20 cellular contexts compared by ENCODE assay signal in the genomic region with DNA sequence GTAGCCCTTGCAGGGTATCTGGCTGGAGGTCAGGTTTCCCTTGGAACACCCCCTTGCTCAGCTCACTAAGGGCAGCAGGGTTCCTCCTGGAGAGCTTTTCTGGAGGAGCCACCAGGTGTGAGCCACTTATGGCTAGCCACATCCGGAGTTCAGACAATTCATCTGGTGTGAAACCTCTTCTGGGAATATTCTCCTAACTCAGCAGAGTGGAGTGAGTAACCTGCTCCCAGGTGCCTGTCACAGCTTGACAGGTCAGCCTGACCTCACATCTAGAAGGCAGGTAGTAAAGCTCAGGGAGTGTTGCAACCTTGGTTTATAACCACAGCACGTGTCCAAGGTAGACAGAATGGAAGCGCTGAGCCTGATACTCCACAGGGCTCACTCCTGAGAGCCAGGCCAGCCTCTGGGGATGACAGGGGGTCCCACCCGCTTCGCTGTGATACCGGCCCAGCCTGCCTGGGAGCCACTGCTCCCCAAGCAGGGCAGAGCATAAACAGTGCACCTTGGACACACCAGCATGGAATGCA.
DNase-seq lines count a peak whose midpoint lies in the region; ATAC-seq, FAIRE-seq and TF ChIP-seq lines count a peak whose summit lies in the region.
"Had no signal": no experiment of that assay in that cellular context is flagged by ENCODE, and none has a peak within 500 bp of the region (broad histone marks: within the 10 kb centered on the region; RNA-seq: fewer than 3 reads in every experiment).

No MANE protein-coding gene starts in this region.

- H3K4me2 ChIP-seq in smooth muscle cell, result no peak overlapping the region

- H2AFZ ChIP-seq in smooth muscle cell (ENCODE audit: low read depth), result no peak overlapping the region
- H2AFZ ChIP-seq: GM23248 had no signal

- H3K9me3 ChIP-seq in small intestine (ENCODE audit: control insufficient read depth, low read depth) (no peaks in the 10 kb centered on the region), smooth muscle cell (replicated peaks; ENCODE audit: low read depth) (no peaks in the 10 kb centered on the region)
- H3K9me3 ChIP-seq: neutrophil, right lobe of liver had no signal

- H3K36me3 ChIP-seq in small intestine (ENCODE audit: control insufficient read depth in 2 of 2, insufficient read depth in 2 of 2, low read length in 2 of 2), result no peaks in the 10 kb centered on the region
- H3K36me3 ChIP-seq in smooth muscle cell (ENCODE audit: low read depth), result no peaks in the 10 kb centered on the region
- H3K36me3 ChIP-seq: neutrophil, right lobe of liver had no signal

- H3K9ac ChIP-seq in smooth muscle cell (ENCODE audit: low read depth), result no peak overlapping the region
- H3K9ac ChIP-seq: GM23248 had no signal

- WGBS in small intestine, 3 donors, result 60 to 78% (median 64%) methylated on average over 6 of the region's 6 CpGs
- 87% methylated on average over 6 of the region's 6 CpGs for WGBS in smooth muscle cell (ENCODE audit: low lambda C conversion rate)

- H3K4me1 ChIP-seq in small intestine (ENCODE audit: control insufficient read depth in 2 of 2, insufficient read depth in 1 of 2, low read depth in 1 of 2, low read length in 1 of 2) (no peaks in the 10 kb centered on the region), smooth muscle cell (ENCODE audit: low read depth) (no peaks in the 10 kb centered on the region)
- H3K4me1 ChIP-seq: right lobe of liver had no signal

- H3F3A ChIP-seq in smooth muscle cell (ENCODE audit: low read depth), result no peaks in the 10 kb centered on the region

- DNase-seq in HT1080 (ENCODE audit: low read depth), result peak; percentile 60
- DNase-seq in NCI-H510A (lab: John Stamatoyannopoulos, UW), result peak; percentile 93
- DNase-seq in epithelial cell of esophagus (ENCODE audit: low read depth), result peak; percentile 98
- peak; percentile 73 for DNase-seq in small intestine
- DNase-seq in smooth muscle cell (lab: John Stamatoyannopoulos, UW; ENCODE audit: unreplicated experiment), result no peak
- no peak for DNase-seq in DMS114 treated with DMSO at 0.1 percent for 48 hours (lab: John Stamatoyannopoulos, UW; ENCODE audit: unreplicated experiment)
- no peak for DNase-seq in amniotic stem cell (lab: John Stamatoyannopoulos, UW)
- DNase-seq: activated CD4-positive, alpha-beta T cell treated with anti-CD3 and anti-CD28 coated beads, Interleukin-2, amount 50 U/mL, for 4 hours; activated naive CD8-positive, alpha-beta T cell treated with anti-CD3 and anti-CD28 coated beads for 36 hours; activated T-cell treated with anti-CD3 and anti-CD28 coated beads, Interleukin-2, amount 50 U/mL, for 24 hours; DMS 273 treated with DMSO at 0.1 percent for 48 hours; effector CD8-positive, alpha-beta T cell; GM23248; NCI-H1105; NK-92 treated with Interleukin-12 subunit alpha and Interleukin-12 subunit beta, amount 100 ng/mL, for 24 hours; right lobe of liver had no signal

- H3K27ac ChIP-seq in small intestine (ENCODE audit: low read depth in 1 of 2, low read length in 1 of 2) (no peak overlapping the region), smooth muscle cell (ENCODE audit: low read depth) (no peak overlapping the region)
- H3K27ac ChIP-seq: GM23248, neutrophil, right lobe of liver, SK-N-MC had no signal

- no peaks in the 10 kb centered on the region for H3K79me2 ChIP-seq in smooth muscle cell (ENCODE audit: low read depth)

- H3K4me3 ChIP-seq in epithelial cell of esophagus (ENCODE audit: low read length) (no peak overlapping the region), small intestine (ENCODE audit: low read depth in 1 of 2, low read length in 2 of 2) (no peak overlapping the region), smooth muscle cell (no peak overlapping the region)
- H3K4me3 ChIP-seq: GM23248, right lobe of liver, SK-N-MC had no signal

- no peak for TF ChIP-seq CTCF in epithelial cell of esophagus (IDR thresholded peaks at IDR 0.05; ENCODE audit: insufficient read depth, low read depth, low read length, missing control alignments)
- no peak for TF ChIP-seq CTCF in smooth muscle cell (IDR thresholded peaks at IDR 0.05; ENCODE audit: borderline replicate concordance, insufficient read depth, poor library complexity, severe bottlenecking)

- no peaks in the 10 kb centered on the region for H4K20me1 ChIP-seq in smooth muscle cell (ENCODE audit: low read depth)

- no peak for FAIRE-seq in small intestine (lab: Jason Lieb, UNC)
- FAIRE-seq: TTC549 had no signal

- ATAC-seq in HG02852 (IDR thresholded peaks at IDR 0.05; ENCODE audit: unreplicated experiment), result no peak

- H3K27me3 ChIP-seq in small intestine (ENCODE audit: control insufficient read depth in 2 of 2, insufficient read depth in 2 of 2, low read length in 2 of 2), result peaks cover 0 to 2% of the 10 kb centered on the region in 2 donors
- H3K27me3 ChIP-seq in smooth muscle cell (ENCODE audit: low read depth), result peaks cover 18% of the 10 kb centered on the region
- H3K27me3 ChIP-seq: right lobe of liver had no signal

Comparison
In these comparisons a context has a peak if more than half of its experiments do, and no peak if none do; other contexts are left out.
1. DNase-seq: peak in HT1080 (single experiment), NCI-H510A (single experiment), epithelial cell of esophagus (single experiment) and small intestine (single experiment); none in smooth muscle cell (single experiment), DMS114 treated with DMSO at 0.1 percent for 48 hours (single experiment) and amniotic stem cell (single experiment).